ENCODE assay signal across 1 cellular context in genomic region chr17:56939869-56940484, GRCh38.
TF ChIP-seq lines count a peak whose summit lies in the region.

No MANE protein-coding gene starts in this region.

TF ChIP-seq in GM23338, 12 proteins besides CTCF, POLR2A, EP300 and RAD21 (continued from another document):
- TF ChIP-seq ZNF462 (CRISPR knock-in tag; IDR thresholded peaks at IDR 0.05) (no peak), EZH2phosphoT487 (IDR thresholded peaks at IDR 0.05; ENCODE audit: unreplicated experiment) (no peak)
